17 cellular contexts compared by ENCODE assay signal in genomic region chr15:55360256-55360655, GRCh38. TPM values are rescaled to one million over a fixed set of nuclear protein-coding genes. Genes with fewer than 3 reads are reported as not detected.
DNase-seq lines count a peak whose midpoint lies in the region; ATAC-seq and TF ChIP-seq lines count a peak whose summit lies in the region.
"Had no signal": no experiment of that assay in that cellular context is flagged by ENCODE, and none has a peak within 500 bp of the region (broad histone marks: within the 10 kb centered on the region; RNA-seq: fewer than 3 reads in every experiment).

No MANE protein-coding gene starts in this region.

- CTCF ChIA-PET in CD4-positive, alpha-beta memory T cell (lab: Charles Lee; ENCODE audit: partially characterized antibody) = interaction anchor here (1.8 kb wide), 1 partner anchor 75 kb away, joined by 5 read pairs; no protein-coding TSS in a partner anchor

- peak overlapping the region in 4 of 7 donors; percentile 4 to 69 (median 22) for H3K27ac Mint-ChIP-seq in CD4-positive, alpha-beta memory T cell
- peak overlapping the region; percentile 23 for H3K27ac Mint-ChIP-seq in dendritic cell treated with granulocyte-macrophage colony-stimulating factor and Interleukin-4, amounts not matched to agents 40 ng/mL and 50 ng/mL, for 4 days
- H3K27ac Mint-ChIP-seq in nephron progenitor cell = peak overlapping the region; percentile 35

- no peaks in the 10 kb centered on the region for H3K9me3 ChIP-seq in CD4-positive, alpha-beta memory T cell (ENCODE audit: control insufficient read depth in 1 of 2, low read length in 2 of 2)
- H3K9me3 ChIP-seq: right atrium auricular region, thyroid gland had no signal

- ATAC-seq in HG03280 (IDR thresholded peaks at IDR 0.05; ENCODE audit: unreplicated experiment) (no peak), HG02852 (IDR thresholded peaks at IDR 0.05; ENCODE audit: unreplicated experiment) (no peak)
- ATAC-seq: left cardiac atrium, PC-3 had no signal

- H3K36me3 Mint-ChIP-seq in CD4-positive, alpha-beta memory T cell = peaks cover 34 to 51% of the 10 kb centered on the region in 2 donors
- peaks cover 79% of the 10 kb centered on the region for H3K36me3 Mint-ChIP-seq in dendritic cell treated with granulocyte-macrophage colony-stimulating factor and Interleukin-4, amounts not matched to agents 40 ng/mL and 50 ng/mL, for 4 days (ENCODE audit: low read depth)
- peaks cover 13% of the 10 kb centered on the region for H3K36me3 Mint-ChIP-seq in nephron progenitor cell (ENCODE audit: low read depth)

- H3K4me1 ChIP-seq in CD4-positive, alpha-beta memory T cell (ENCODE audit: insufficient read depth, low read length) = no peaks in the 10 kb centered on the region
- H3K4me1 ChIP-seq: right atrium auricular region had no signal

- H3K27me3 ChIP-seq in CD4-positive, alpha-beta memory T cell (ENCODE audit: insufficient read depth, low read length) = no peaks in the 10 kb centered on the region
- H3K27me3 ChIP-seq: right atrium auricular region, thyroid gland had no signal

- H3K4me1 Mint-ChIP-seq in CD4-positive, alpha-beta memory T cell = no peaks in the 10 kb centered on the region
- H3K4me1 Mint-ChIP-seq in dendritic cell treated with granulocyte-macrophage colony-stimulating factor and Interleukin-4, amounts not matched to agents 40 ng/mL and 50 ng/mL, for 4 days (ENCODE audit: low read depth) = peaks cover 9% of the 10 kb centered on the region
- H3K4me1 Mint-ChIP-seq in nephron progenitor cell = peaks cover 8% of the 10 kb centered on the region

- no peak overlapping the region for H3K4me3 Mint-ChIP-seq in CD4-positive, alpha-beta memory T cell
- H3K4me3 Mint-ChIP-seq in dendritic cell treated with granulocyte-macrophage colony-stimulating factor and Interleukin-4, amounts not matched to agents 40 ng/mL and 50 ng/mL, for 4 days = no peak overlapping the region
- H3K4me3 Mint-ChIP-seq in nephron progenitor cell = no peak overlapping the region

- POLR2A ChIA-PET in CD4-positive, alpha-beta memory T cell (lab: Charles Lee; ENCODE audit: partially characterized antibody) = interaction anchor here (1.5 kb wide), 1 partner anchor 41 kb away, joined by 4 read pairs; the partner anchor contains the start of genes PIGB and PIGBOS1

- intact Hi-C loops in CD4-positive, alpha-beta memory T cell (cut with micrococcal nuclease) = no loop called here
- intact Hi-C loops in dendritic cell treated with granulocyte-macrophage colony-stimulating factor and Interleukin-4, amounts not matched to agents 40 ng/mL and 50 ng/mL, for 4 days (cut with micrococcal nuclease) = no loop called here

- in situ Hi-C loops in KBM-7 (cut with MboI; ENCODE audit: low pct_unique_long_range_greater_than_20kb, low sequenced_read_pairs) = no loop called here

- no peak for DNase-seq in CD4-positive, alpha-beta memory T cell
- DNase-seq in KBM-7 = peak; percentile 40
- no peak for DNase-seq in nephron progenitor cell
- DNase-seq in NCI-H1417 treated with DMSO at 0.1 percent for 48 hours (lab: John Stamatoyannopoulos, UW) = no peak
- DNase-seq: activated CD4-positive, alpha-beta T cell treated with anti-CD3 and anti-CD28 coated beads, Interleukin-2, amount 50 U/mL, for 48 hours; activated T-cell treated with anti-CD3 and anti-CD28 coated beads, Interleukin-2, amount 50 U/mL, for 1 hour; AML-193; left cardiac atrium; NCI-H1417; PC-3; stimulated activated CD4-positive, alpha-beta T cell treated with anti-CD3 and anti-CD28 coated beads, Interleukin-12 subunit alpha, Interleukin-12 subunit beta, amount 100 ng/mL, for 4 hours; T-helper 1 cell; thyroid gland had no signal

- H3K4me3 ChIP-seq in CD4-positive, alpha-beta memory T cell (ENCODE audit: low read length in 2 of 2) = no peak overlapping the region
- H3K4me3 ChIP-seq: right atrium auricular region, thyroid gland had no signal

- no peaks in the 10 kb centered on the region for H3K9me3 Mint-ChIP-seq in CD4-positive, alpha-beta memory T cell
- H3K9me3 Mint-ChIP-seq in dendritic cell treated with granulocyte-macrophage colony-stimulating factor and Interleukin-4, amounts not matched to agents 40 ng/mL and 50 ng/mL, for 4 days = no peaks in the 10 kb centered on the region
- no peaks in the 10 kb centered on the region for H3K9me3 Mint-ChIP-seq in nephron progenitor cell

- no peak overlapping the region for H3K27ac ChIP-seq in CD4-positive, alpha-beta memory T cell (ENCODE audit: low read depth, low read length)
- H3K27ac ChIP-seq: right atrium auricular region had no signal

- peaks cover 6% of the 10 kb centered on the region for H3K36me3 ChIP-seq in CD4-positive, alpha-beta memory T cell (ENCODE audit: insufficient read depth, low read length)

- H3K27me3 Mint-ChIP-seq in CD4-positive, alpha-beta memory T cell = no peaks in the 10 kb centered on the region
- no peaks in the 10 kb centered on the region for H3K27me3 Mint-ChIP-seq in dendritic cell treated with granulocyte-macrophage colony-stimulating factor and Interleukin-4, amounts not matched to agents 40 ng/mL and 50 ng/mL, for 4 days
- H3K27me3 Mint-ChIP-seq in nephron progenitor cell (ENCODE audit: low read depth, poor library complexity) = no peaks in the 10 kb centered on the region

- no peak for TF ChIP-seq CTCF in nephron progenitor cell (IDR thresholded peaks at IDR 0.05)

RNA-seq across cellular contexts. Expression of gene PIGB, which starts 41.2 kb away (rescaled TPM):
- total RNA-seq in CD4-positive, alpha-beta memory T cell = 10 to 100 TPM; 26.4 to 28.6 TPM
- polyA plus RNA-seq in CD4-positive, alpha-beta memory T cell = 10 to 100 TPM; 13.0 to 18.7 TPM

RNA-seq across cellular contexts. Expression of gene PIGBOS1, which starts 41.3 kb away (rescaled TPM):
- total RNA-seq in CD4-positive, alpha-beta memory T cell = 10 to 100 TPM; 14.1 to 20.3 TPM
- polyA plus RNA-seq in CD4-positive, alpha-beta memory T cell = 10 to 100 TPM; 27.8 to 37.8 TPM

RNA-seq across cellular contexts. Expression of gene CCPG1, which starts 47.9 kb away (rescaled TPM):
- 10 to 100 TPM; 35.4 to 38.2 TPM for total RNA-seq in CD4-positive, alpha-beta memory T cell
- polyA plus RNA-seq in CD4-positive, alpha-beta memory T cell = 10 to 100 TPM; 30.7 to 44.2 TPM

RNA-seq across cellular contexts. Expression of gene PIERCE2, which starts 48.0 kb away (rescaled TPM):
- total RNA-seq in CD4-positive, alpha-beta memory T cell = not detected
- under 1 TPM; 0.30 to 0.75 TPM for polyA plus RNA-seq in CD4-positive, alpha-beta memory T cell
